Comparison of ENCODE assay signal across 8 cellular contexts in genomic region chr7:12210179-12211053, GRCh38. TPM values are rescaled to one million over a fixed set of nuclear protein-coding genes. Genes with fewer than 3 reads are reported as not detected.
DNase-seq lines count a peak whose midpoint lies in the region; ATAC-seq and TF ChIP-seq lines count a peak whose summit lies in the region.

No MANE protein-coding gene starts in this region.

- peak overlapping the region; percentile 77 to 82 for H3K4me3 ChIP-seq in foreskin fibroblast (ENCODE audit: low read depth in 1 of 2, low read length in 2 of 2)
- H3K4me3 ChIP-seq in neutrophil (ENCODE audit: low read depth in 1 of 2, low read length in 1 of 2), result peak overlapping the region; percentile 84 to 95

- H3K36me3 Mint-ChIP-seq in activated CD4-positive, alpha-beta memory T cell treated with anti-CD3 and anti-CD28 coated beads, Interleukin-2, amount 10 ng/mL, durations not matched to agents 7 days and 5 days (ENCODE audit: low read depth), result peaks cover 12% of the 10 kb centered on the region

- H3K27ac Mint-ChIP-seq in activated CD4-positive, alpha-beta memory T cell treated with anti-CD3 and anti-CD28 coated beads, Interleukin-2, amount 10 ng/mL, durations not matched to agents 7 days and 5 days, result peak overlapping the region; percentile 97

- H3K4me3 Mint-ChIP-seq in activated CD4-positive, alpha-beta memory T cell treated with anti-CD3 and anti-CD28 coated beads, Interleukin-2, amount 10 ng/mL, durations not matched to agents 7 days and 5 days, result peak overlapping the region; percentile 79

- H3K27me3 ChIP-seq in neutrophil, result peaks cover 51% of the 10 kb centered on the region

- peak overlapping the region; percentile 92 for H3K27ac ChIP-seq in neutrophil

- peaks cover 26% of the 10 kb centered on the region for H3K4me1 Mint-ChIP-seq in activated CD4-positive, alpha-beta memory T cell treated with anti-CD3 and anti-CD28 coated beads, Interleukin-2, amount 10 ng/mL, durations not matched to agents 7 days and 5 days

- CTCF ChIA-PET in activated CD4-positive, alpha-beta memory T cell treated with anti-CD3 and anti-CD28 coated beads, Interleukin-2, amount 10 ng/mL, durations not matched to agents 7 days and 5 days (lab: Charles Lee), result interaction anchor here (0.7 to 2.0 kb wide), 9 partner anchors 13 to 145 kb away, joined by 3 to 5 read pairs (median 4); no protein-coding TSS in a partner anchor

- DNase-seq in NCI-H2107 treated with DMSO at 0.1 percent for 48 hours (lab: John Stamatoyannopoulos, UW; ENCODE audit: unreplicated experiment) (peak; percentile 87), NCI-H2107 (lab: John Stamatoyannopoulos, UW) (no peak), foreskin fibroblast (no peak), dermis blood vessel endothelial cell (no peak)
- DNase-seq in activated CD4-positive, alpha-beta memory T cell treated with anti-CD3 and anti-CD28 coated beads, Interleukin-2, amount 10 ng/mL, durations not matched to agents 7 days and 5 days, result no peak

- no peak for TF ChIP-seq CTCF in foreskin fibroblast (IDR thresholded peaks at IDR 0.05; ENCODE audit: low read depth, low read length)
- no peak for TF ChIP-seq CTCF in neutrophil (IDR thresholded peaks at IDR 0.05)

- no peaks in the 10 kb centered on the region for H3K36me3 ChIP-seq in neutrophil

- peaks cover 10% of the 10 kb centered on the region for H3K27me3 Mint-ChIP-seq in activated CD4-positive, alpha-beta memory T cell treated with anti-CD3 and anti-CD28 coated beads, Interleukin-2, amount 10 ng/mL, durations not matched to agents 7 days and 5 days

- POLR2A ChIA-PET in activated CD4-positive, alpha-beta memory T cell treated with anti-CD3 and anti-CD28 coated beads, Interleukin-2, amount 10 ng/mL, durations not matched to agents 7 days and 5 days (lab: Charles Lee), result interaction anchor here (0.8 to 3.0 kb wide), 20 partner anchors 9 to 1780 kb away, joined by 3 to 35 read pairs (median 4); partner anchors contain the start of genes ETV1 and VWDE

- H3K9me3 Mint-ChIP-seq in activated CD4-positive, alpha-beta memory T cell treated with anti-CD3 and anti-CD28 coated beads, Interleukin-2, amount 10 ng/mL, durations not matched to agents 7 days and 5 days, result no peaks in the 10 kb centered on the region

- H3K9me3 ChIP-seq in neutrophil, result no peaks in the 10 kb centered on the region

- ATAC-seq in GM21447 (IDR thresholded peaks at IDR 0.05; ENCODE audit: unreplicated experiment) (peak; percentile 36), HG03575 (IDR thresholded peaks at IDR 0.05; ENCODE audit: extremely low read depth, insufficient number of reproducible peaks, low FRiP score, unreplicated experiment) (peak; percentile 17)

- H3K4me1 ChIP-seq in neutrophil (ENCODE audit: control insufficient read depth in 1 of 2, insufficient read depth in 1 of 2, low read depth in 1 of 2, low read length in 1 of 2), result peaks cover 9 to 16% of the 10 kb centered on the region in 2 experiments

RNA-seq across cellular contexts. Expression of gene TMEM106B, which starts 0.7 kb away (rescaled TPM):
- total RNA-seq in activated CD4-positive, alpha-beta memory T cell treated with anti-CD3 and anti-CD28 coated beads, Interleukin-2, amount 10 ng/mL, durations not matched to agents 7 days and 5 days, result 10 to 100 TPM; 29.0 to 31.2 TPM
- total RNA-seq in dermis blood vessel endothelial cell, result 38.6 and 40.3 TPM in 2 replicates
